In genomic region chr9:84738353-84738752, GRCh38 we compare ENCODE assay signal across 23 cellular contexts.
"Had no signal": no experiment of that assay in that cellular context is flagged by ENCODE, and none has a peak within 500 bp of the region (broad histone marks: within the 10 kb centered on the region; RNA-seq: fewer than 3 reads in every experiment).

No MANE protein-coding gene starts in this region.

- DNase-seq: activated CD4-positive, alpha-beta T cell treated with anti-CD3 and anti-CD28 coated beads, Interleukin-2, amount 10 ng/mL, durations not matched to agents 7 days and 5 days; activated CD4-positive, CD25-positive, alpha-beta regulatory T cell; activated CD8-positive, alpha-beta memory T cell treated with anti-CD3 and anti-CD28 coated beads, Interleukin-2, amount 50 U/mL, for 4 hours; activated CD8-positive, alpha-beta T cell treated with anti-CD3 and anti-CD28 coated beads for 36 hours; activated naive CD4-positive, alpha-beta T cell treated with anti-CD3 and anti-CD28 coated beads, Interleukin-2, amount 50 U/mL, for 16 hours; activated naive CD8-positive, alpha-beta T cell treated with anti-CD3 and anti-CD28 coated beads, Interleukin-2, amount 10 ng/mL, durations not matched to agents 7 days and 5 days; adrenal gland; anterior cingulate cortex; KG1; NCI-H1048; NCI-H146; NCI-H1930; NCI-H345; NCI-H510A treated with DMSO at 0.1 percent for 48 hours; NCI-H69; NK-92 treated with Interleukin-12 subunit alpha and Interleukin-12 subunit beta, amount 100 ng/mL, for 24 hours; OCI-M1; RPMI8226; T-cell; T-helper 2 cell; T1000 had no signal

- ATAC-seq: activated CD8-positive, alpha-beta T cell treated with anti-CD3 and anti-CD28 coated beads for 36 hours; Panc1; Right ventricle myocardium inferior; T-cell had no signal
